In the genomic region with DNA sequence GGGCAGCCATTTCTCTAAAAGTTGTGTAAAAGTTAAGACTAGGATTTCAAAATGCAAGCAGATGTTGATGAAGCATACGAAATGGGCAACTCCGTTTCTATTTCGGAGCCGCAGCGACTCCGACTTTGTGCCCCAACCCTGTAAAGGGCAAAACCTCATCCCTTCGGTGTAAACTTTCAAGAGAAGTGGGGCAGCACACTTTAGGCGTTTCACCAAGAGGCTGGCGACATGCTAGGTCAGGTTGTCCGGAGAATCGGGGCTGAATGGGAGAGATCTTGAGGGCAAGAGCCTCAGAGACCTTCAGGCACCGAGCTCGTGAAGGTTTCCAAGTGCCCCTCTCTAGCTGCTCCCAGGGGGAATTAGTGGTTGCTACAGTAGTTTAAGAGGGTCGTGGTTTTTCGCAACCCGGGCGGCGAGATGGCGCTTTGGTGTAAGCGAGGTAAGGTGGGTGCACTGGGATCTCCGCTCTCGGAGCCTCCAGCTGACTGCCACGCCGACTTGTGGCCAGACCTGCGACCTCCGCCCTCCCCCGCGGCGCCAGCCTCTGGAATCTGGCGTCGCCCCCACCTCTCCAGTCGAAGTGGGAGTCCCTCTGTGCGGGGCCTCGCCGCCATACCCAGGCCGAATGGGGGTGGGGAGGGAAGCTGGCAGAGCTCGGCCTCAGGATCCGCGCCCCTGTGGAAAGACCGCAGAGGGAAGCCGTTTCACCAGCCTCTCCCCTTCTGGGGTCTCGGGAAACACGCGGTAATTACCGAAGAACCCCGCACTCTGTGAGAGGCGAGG, we compare ENCODE assay signal across 8 cellular contexts. TPM values are rescaled to one million over a fixed set of nuclear protein-coding genes. Genes with fewer than 3 reads are reported as not detected.
DNase-seq lines count a peak whose midpoint lies in the region; ATAC-seq and TF ChIP-seq lines count a peak whose summit lies in the region.

No MANE protein-coding gene starts in this region.

- TF ChIP-seq CTCF in A673 (conservative IDR thresholded peaks at IDR 0.05; ENCODE audit: low read depth, low read length) (no peak), fibroblast of pulmonary artery (IDR thresholded peaks at IDR 0.05; ENCODE audit: low read length, missing control alignments) (no peak), neural progenitor cell (IDR thresholded peaks at IDR 0.05) (peak; percentile 56), type B pancreatic cell (conservative IDR thresholded peaks at IDR 0.05) (peak; percentile 47)

- POLR2A ChIA-PET in A673 (lab: Charles Lee; ENCODE audit: low non-redundant PET): interaction anchor here (1.3 to 1.5 kb wide), 2 partner anchors 9 to 12 kb away, joined by 4 to 8 read pairs; a partner anchor contains a TSS

- peak overlapping the region; percentile 88 for H3K4me2 ChIP-seq in neural progenitor cell

- H3K4me1 ChIP-seq in A673 (ENCODE audit: insufficient read depth, low read length, poor library complexity, severe bottlenecking) (peaks cover 6% of the 10 kb centered on the region), neural progenitor cell (peaks cover 13% of the 10 kb centered on the region)

- ATAC-seq in GM18517 (IDR thresholded peaks at IDR 0.05; ENCODE audit: unreplicated experiment) (peak; percentile 9), HG03135 (IDR thresholded peaks at IDR 0.05; ENCODE audit: unreplicated experiment) (peak; percentile 26)
- peak; percentile 27 for ATAC-seq in activated T-helper 17 cell treated with anti-CD3 and anti-CD28 coated beads, Interleukin-2, amount 50 U/mL, for 72 hours (replicated peaks)

- peak overlapping the region; percentile 99 for H3K9ac ChIP-seq in neural progenitor cell

- peaks cover 35% of the 10 kb centered on the region for H3K36me3 Mint-ChIP-seq in activated T-helper 17 cell treated with anti-CD3 and anti-CD28 coated beads, Interleukin-2, amount 50 U/mL, for 72 hours (ENCODE audit: low read depth)
- peaks cover 10% of the 10 kb centered on the region for H3K36me3 Mint-ChIP-seq in neural progenitor cell
- peaks cover 20% of the 10 kb centered on the region for H3K36me3 Mint-ChIP-seq in type B pancreatic cell

- H2AFZ ChIP-seq in neural progenitor cell (replicated peaks): peak overlapping the region; percentile 47

- peaks cover 39% of the 10 kb centered on the region for H3K79me2 ChIP-seq in neural progenitor cell (ENCODE audit: low read depth)

- CTCF ChIA-PET in A673 (lab: Charles Lee): interaction anchor here (0.6 to 1.8 kb wide), 6 partner anchors 8 to 164 kb away, joined by 3 to 13 read pairs (median 6); a partner anchor contains a TSS

- peak overlapping the region; percentile 96 for H3K4me3 Mint-ChIP-seq in activated T-helper 17 cell treated with anti-CD3 and anti-CD28 coated beads, Interleukin-2, amount 50 U/mL, for 72 hours
- peak overlapping the region; percentile 97 for H3K4me3 Mint-ChIP-seq in neural progenitor cell
- peak overlapping the region; percentile 95 for H3K4me3 Mint-ChIP-seq in type B pancreatic cell

- peak overlapping the region; percentile 90 for H3K4me3 ChIP-seq in A673 (ENCODE audit: low read depth, low read length, poor library complexity, severe bottlenecking)
- H3K4me3 ChIP-seq in fibroblast of pulmonary artery (replicated peaks; ENCODE audit: low read depth, low read length): peak overlapping the region; percentile 98
- H3K4me3 ChIP-seq in neural progenitor cell: peak overlapping the region; percentile 81

- H3K9me3 Mint-ChIP-seq in activated T-helper 17 cell treated with anti-CD3 and anti-CD28 coated beads, Interleukin-2, amount 50 U/mL, for 72 hours: no peaks in the 10 kb centered on the region
- H3K9me3 Mint-ChIP-seq in neural progenitor cell (no peaks in the 10 kb centered on the region), type B pancreatic cell (no peaks in the 10 kb centered on the region)

- H3F3A ChIP-seq in neural progenitor cell (ENCODE audit: low read depth): peaks cover 30% of the 10 kb centered on the region

- no peaks in the 10 kb centered on the region for H3K27me3 Mint-ChIP-seq in activated T-helper 17 cell treated with anti-CD3 and anti-CD28 coated beads, Interleukin-2, amount 50 U/mL, for 72 hours
- H3K27me3 Mint-ChIP-seq in neural progenitor cell (ENCODE audit: insufficient read depth, low read depth) (peaks cover 2% of the 10 kb centered on the region), type B pancreatic cell (no peaks in the 10 kb centered on the region)

- TSS peak; percentile 59 for BruUV-seq in A673 (replicated peaks; lab: Mats Ljungman, UMichigan)

- DNase-seq in A673 (ENCODE audit: low spot score): peak; percentile 42
- peak; percentile 30 for DNase-seq in NOMO-1 treated with DMSO at 0.1 percent for 48 hours (lab: John Stamatoyannopoulos, UW; ENCODE audit: unreplicated experiment)
- DNase-seq in fibroblast of pulmonary artery (ENCODE audit: low read depth): peak; percentile 65
- DNase-seq in neural progenitor cell (ENCODE audit: low spot score): peak; percentile 95
- DNase-seq in type B pancreatic cell (ENCODE audit: extremely low spot score, unreplicated experiment): peak; percentile 87

- peaks cover 16% of the 10 kb centered on the region for H3K4me1 Mint-ChIP-seq in activated T-helper 17 cell treated with anti-CD3 and anti-CD28 coated beads, Interleukin-2, amount 50 U/mL, for 72 hours
- H3K4me1 Mint-ChIP-seq in neural progenitor cell (peaks cover 31% of the 10 kb centered on the region), type B pancreatic cell (ENCODE audit: unreplicated experiment) (peaks cover 26% of the 10 kb centered on the region)

- intact Hi-C loops in A673 (cut with micrococcal nuclease; ENCODE audit: unreplicated experiment): no loop called here

- H3K9me3 ChIP-seq in A673 (ENCODE audit: low read depth, low read length, poor library complexity, severe bottlenecking): no peaks in the 10 kb centered on the region
- H3K9me3 ChIP-seq in neural progenitor cell (ENCODE audit: low read depth): no peaks in the 10 kb centered on the region

- peak overlapping the region; percentile 98 for H3K27ac ChIP-seq in A673 (ENCODE audit: low read depth, low read length, poor library complexity, severe bottlenecking)
- peak overlapping the region; percentile 98 for H3K27ac ChIP-seq in neural progenitor cell

- H3K27me3 ChIP-seq in A673 (replicated peaks; ENCODE audit: insufficient read depth, low read depth, low read length, poor library complexity) (no peaks in the 10 kb centered on the region), neural progenitor cell (no peaks in the 10 kb centered on the region)

- H4K20me1 ChIP-seq in neural progenitor cell (ENCODE audit: low read depth): no peaks in the 10 kb centered on the region

- H3K36me3 ChIP-seq in A673 (ENCODE audit: insufficient read depth, low read length, poor library complexity, severe bottlenecking) (no peaks in the 10 kb centered on the region), neural progenitor cell (no peaks in the 10 kb centered on the region)

- peak overlapping the region; percentile 94 for H3K27ac Mint-ChIP-seq in activated T-helper 17 cell treated with anti-CD3 and anti-CD28 coated beads, Interleukin-2, amount 50 U/mL, for 72 hours
- H3K27ac Mint-ChIP-seq in neural progenitor cell (peak overlapping the region; percentile 96), type B pancreatic cell (peak overlapping the region; percentile 99)

RNA-seq across cellular contexts. Expression of a gene that starts 1.0 kb away (rescaled TPM):
- total RNA-seq in A673 (2021) (4.6 and 4.8 TPM in 2 replicates), neural progenitor cell (ENCODE audit: low replicate concordance) (4.6 and 9.1 TPM in 2 replicates), type B pancreatic cell (ENCODE audit: low replicate concordance) (5.3 and 11.5 TPM in 2 replicates)
- total RNA-seq in activated T-helper 17 cell treated with anti-CD3 and anti-CD28 coated beads, Interleukin-2, amount 50 U/mL, for 72 hours: 1 to 10 TPM; 6.1 to 8.5 TPM

RNA-seq across cellular contexts. Expression of a gene that starts 12.4 kb away (rescaled TPM):
- 21.2 and 22.1 TPM in 2 replicates for total RNA-seq in A673 (2021)
- 10 to 100 TPM; 45.9 to 66.4 TPM for total RNA-seq in activated T-helper 17 cell treated with anti-CD3 and anti-CD28 coated beads, Interleukin-2, amount 50 U/mL, for 72 hours
- 10.2 and 14.3 TPM in 2 replicates for total RNA-seq in neural progenitor cell (ENCODE audit: low replicate concordance)
- total RNA-seq in type B pancreatic cell (ENCODE audit: low replicate concordance): 27.5 and 34.5 TPM in 2 replicates

RNA-seq across cellular contexts. Expression of a gene that starts 25.2 kb away (rescaled TPM):
- 1.4 and 4.2 TPM in 2 replicates for total RNA-seq in A673 (2021)
- total RNA-seq in activated T-helper 17 cell treated with anti-CD3 and anti-CD28 coated beads, Interleukin-2, amount 50 U/mL, for 72 hours: 10 to 100 TPM in 1 of 2 donors, 1 to 10 TPM in 1; 9.8 to 12.6 TPM
- total RNA-seq in neural progenitor cell (ENCODE audit: low replicate concordance): 6.8 and 17.3 TPM in 2 replicates
- 9.8 and 11.5 TPM in 2 replicates for total RNA-seq in type B pancreatic cell (ENCODE audit: low replicate concordance)

RNA-seq across cellular contexts. Expression of a gene that starts 28.4 kb away (rescaled TPM):
- 12.0 and 18.5 TPM in 2 replicates for total RNA-seq in A673 (2021)
- 1 to 10 TPM; 3.1 to 6.5 TPM for total RNA-seq in activated T-helper 17 cell treated with anti-CD3 and anti-CD28 coated beads, Interleukin-2, amount 50 U/mL, for 72 hours
- total RNA-seq in neural progenitor cell (ENCODE audit: low replicate concordance): 16.0 and 31.4 TPM in 2 replicates
- 45.8 and 56.1 TPM in 2 replicates for total RNA-seq in type B pancreatic cell (ENCODE audit: low replicate concordance)

Comparison
In these comparisons a context has a peak if more than half of its experiments do, and no peak if none do; other contexts are left out.
1. Peak in every context shown above with its lines: DNase-seq, ATAC-seq, H3K4me3 ChIP-seq and H3K27ac ChIP-seq.
2. DNase-seq: peak in every context shown above with its lines; median percentile 95 in neural progenitor cell; 87 in type B pancreatic cell; 65 in fibroblast of pulmonary artery; 42 in A673; 30 in NOMO-1 treated with DMSO at 0.1 percent for 48 hours.
3. CTCF ChIP-seq: peak in neural progenitor cell (single experiment) and type B pancreatic cell (single experiment); none in A673 (single experiment) and fibroblast of pulmonary artery (single experiment).